29 cellular contexts compared by ENCODE assay signal in genomic region chr1:119728007-119728406, GRCh38. TPM values are rescaled to one million over a fixed set of nuclear protein-coding genes. Genes with fewer than 3 reads are reported as not detected.
DNase-seq lines count a peak whose midpoint lies in the region; ATAC-seq, FAIRE-seq and TF ChIP-seq lines count a peak whose summit lies in the region.
"Had no signal": no experiment of that assay in that cellular context is flagged by ENCODE, and none has a peak within 500 bp of the region (broad histone marks: within the 10 kb centered on the region; RNA-seq: fewer than 3 reads in every experiment).

No MANE protein-coding gene starts in this region.

- DNase-seq in K562 (ENCODE audit: extremely low read depth in 1 of 4, low spot score in 3 of 4) = no peak
- DNase-seq in naive B cell = no peak
- DNase-seq in naive thymus-derived CD8-positive, alpha-beta T cell = no peak
- DNase-seq in activated naive CD8-positive, alpha-beta T cell treated with anti-CD3 and anti-CD28 coated beads, Interleukin-2, amount 50 U/mL, for 24 hours = no peak
- DNase-seq in stimulated activated CD4-positive, alpha-beta T cell treated with anti-CD3 and anti-CD28 coated beads, Interleukin-4, amount 100 ng/mL, for 1 hour = no peak
- DNase-seq: activated CD4-positive, alpha-beta T cell treated with anti-CD3 and anti-CD28 coated beads for 4 hours; activated naive CD4-positive, alpha-beta T cell treated with anti-CD3 and anti-CD28 coated beads for 36 hours; activated T-cell treated with anti-CD3 and anti-CD28 coated beads, Interleukin-2, amount 50 U/mL, for 72 hours; amygdala; left ventricle myocardium superior; midbrain; MM.1S; NCI-H1417; NCI-H510A; NK-92 treated with Interleukin-12 subunit alpha and Interleukin-12 subunit beta, amount 100 ng/mL, for 24 hours; pancreas; SHP77 treated with DMSO at 0.1 percent for 48 hours; sigmoid colon; stimulated activated naive CD8-positive, alpha-beta T cell treated with anti-CD3 and anti-CD28 coated beads, Interleukin-15, amount 100 ng/mL, for 72 hours; tibial artery had no signal

- H3K79me2 ChIP-seq in K562 (ENCODE audit: control insufficient read depth, insufficient read depth, low read length) = no peaks in the 10 kb centered on the region

- BruUV-seq in K562 (replicated peaks; lab: Mats Ljungman, UMichigan) = no TSS peak

- peaks cover 9% of the 10 kb centered on the region for H3K36me3 ChIP-seq in K562 (ENCODE audit: control insufficient read depth, insufficient read depth, low read length)

- no peak overlapping the region for H3K27ac ChIP-seq in K562 (ENCODE audit: extremely low read depth, low read depth, low read length)
- H3K27ac ChIP-seq: pancreas, sigmoid colon, tibial artery had no signal

- no peaks in the 10 kb centered on the region for H3K36me3 Mint-ChIP-seq in naive B cell
- peaks cover 5 to 82% (median 26%) of the 10 kb centered on the region in 3 donors for H3K36me3 Mint-ChIP-seq in naive thymus-derived CD8-positive, alpha-beta T cell
- H3K36me3 Mint-ChIP-seq in activated naive CD8-positive, alpha-beta T cell treated with anti-CD3 and anti-CD28 coated beads, Interleukin-2, amount 50 U/mL, for 24 hours (ENCODE audit: low read depth) = peaks cover 44% of the 10 kb centered on the region

- H3K4me2 ChIP-seq in K562 (ENCODE audit: insufficient read depth, low read length) = no peak overlapping the region

- POLR2A ChIA-PET in K562 (lab: Yijun Ruan, JAX) = interaction anchor here (1.4 to 1.9 kb wide), 5 partner anchors 9 to 19 kb away, joined by 3 to 10 read pairs (median 6); partner anchors contain the start of gene PHGDH
- POLR2A ChIA-PET in naive thymus-derived CD8-positive, alpha-beta T cell (lab: Charles Lee) = no interaction called here

- in situ Hi-C loops in K562 (cut with MboI) = no loop called here

- H3K9me1 ChIP-seq in K562 (ENCODE audit: control insufficient read depth, insufficient read depth, low read length) = no peaks in the 10 kb centered on the region

- intact Hi-C loops in K562 (cut with micrococcal nuclease) = no loop called here

- WGBS in K562 (ENCODE audit: insufficient coverage, low coverage, missing lambda C conversion rate) = 6% methylated on average over 1 of the region's 1 CpG

- no peak for TF ChIP-seq EP300 in K562 (IDR thresholded peaks at IDR 0.05; ENCODE audit: low read length)

- TF ChIP-seq POLR2A in K562 (conservative IDR thresholded peaks at IDR 0.05) = no peak

- no peak overlapping the region for H2AFZ ChIP-seq in K562 (ENCODE audit: low read depth, low read length)

- TF ChIP-seq RAD21 in K562 (CRISPR knock-in tag; conservative IDR thresholded peaks at IDR 0.05 in 1 of 2, IDR thresholded peaks at IDR 0.05 in 1 of 2) = no peak

- H3K4me1 ChIP-seq in K562 (replicated peaks in 1 of 2; ENCODE audit: control insufficient read depth in 2 of 2, insufficient read depth in 2 of 2, low read length in 2 of 2) = 0 out of 5 replicates have a peak, but pooled peaks cover 0 to 2% of the 10 kb centered on the region in 2 experiments
- H3K4me1 ChIP-seq: HAP-1, pancreas, sigmoid colon, tibial artery had no signal

- no peak for FAIRE-seq in K562 (lab: Jason Lieb, UNC)
- FAIRE-seq: bronchial epithelial cell, colon, pancreas, TTC549 had no signal

- CTCF ChIA-PET in K562 (lab: Yijun Ruan, JAX; ENCODE audit: low intra/inter-chr PET ratio) = no interaction called here

- H3K27me3 ChIP-seq in K562 (ENCODE audit: control insufficient read depth in 2 of 2, insufficient read depth in 2 of 2, low read length in 2 of 2) = no peaks in the 10 kb centered on the region
- H3K27me3 ChIP-seq: pancreas, sigmoid colon, tibial artery had no signal

- no peaks in the 10 kb centered on the region for H3K9me3 Mint-ChIP-seq in naive B cell
- H3K9me3 Mint-ChIP-seq in naive thymus-derived CD8-positive, alpha-beta T cell = no peaks in the 10 kb centered on the region
- no peaks in the 10 kb centered on the region for H3K9me3 Mint-ChIP-seq in activated naive CD8-positive, alpha-beta T cell treated with anti-CD3 and anti-CD28 coated beads, Interleukin-2, amount 50 U/mL, for 24 hours
- H3K9me3 Mint-ChIP-seq: activated naive CD4-positive, alpha-beta T cell treated with anti-CD3 and anti-CD28 coated beads for 36 hours; activated T-cell treated with anti-CD3 and anti-CD28 coated beads, Interleukin-2, amount 50 U/mL, for 72 hours; CD14-positive monocyte; nephron; stimulated activated naive CD8-positive, alpha-beta T cell treated with anti-CD3 and anti-CD28 coated beads, Interleukin-15, amount 100 ng/mL, for 72 hours had no signal

- H4K20me1 ChIP-seq in K562 (replicated peaks; ENCODE audit: control insufficient read depth, insufficient read depth, low read length) = peaks cover 17% of the 10 kb centered on the region; the same call in 1 of the 2 replicates

- TF ChIP-seq CTCF in K562 (IDR thresholded peaks at IDR 0.05 in 2 of 3, conservative IDR thresholded peaks at IDR 0.05 in 1 of 3; ENCODE audit: insufficient read depth in 2 of 3, low read depth in 1 of 3, low read length in 3 of 3) = no peak

- H3K4me3 Mint-ChIP-seq in naive B cell = no peak overlapping the region
- no peak overlapping the region for H3K4me3 Mint-ChIP-seq in naive thymus-derived CD8-positive, alpha-beta T cell
- H3K4me3 Mint-ChIP-seq in activated naive CD8-positive, alpha-beta T cell treated with anti-CD3 and anti-CD28 coated beads, Interleukin-2, amount 50 U/mL, for 24 hours = no peak overlapping the region
- H3K4me3 Mint-ChIP-seq: activated naive CD4-positive, alpha-beta T cell treated with anti-CD3 and anti-CD28 coated beads for 36 hours; activated T-cell treated with anti-CD3 and anti-CD28 coated beads, Interleukin-2, amount 50 U/mL, for 72 hours; CD14-positive monocyte; nephron; stimulated activated naive CD8-positive, alpha-beta T cell treated with anti-CD3 and anti-CD28 coated beads, Interleukin-15, amount 100 ng/mL, for 72 hours had no signal

- peak; percentile 48 for ATAC-seq in GM18870 (IDR thresholded peaks at IDR 0.05; ENCODE audit: unreplicated experiment)
- ATAC-seq in HG02852 (IDR thresholded peaks at IDR 0.05; ENCODE audit: unreplicated experiment) = peak; percentile 83
- ATAC-seq in K562 = no peak
- peak; percentile 34 to 40 for ATAC-seq in naive B cell (ENCODE audit: low read depth in 2 of 2)
- ATAC-seq in naive thymus-derived CD8-positive, alpha-beta T cell = no peak
- ATAC-seq in activated naive CD8-positive, alpha-beta T cell treated with anti-CD3 and anti-CD28 coated beads, Interleukin-2, amount 50 U/mL, for 24 hours = no peak
- ATAC-seq: activated T-cell treated with anti-CD3 and anti-CD28 coated beads, Interleukin-2, amount 50 U/mL, for 72 hours; left ventricle myocardium superior; Panc1; stimulated activated naive CD8-positive, alpha-beta T cell treated with anti-CD3 and anti-CD28 coated beads, Interleukin-15, amount 100 ng/mL, for 72 hours had no signal

- peak overlapping the region in 2 of 6 donors; percentile 37 to 60 for H3K27ac Mint-ChIP-seq in naive B cell
- peak overlapping the region in 2 of 10 donors; percentile 0 to 13 for H3K27ac Mint-ChIP-seq in naive thymus-derived CD8-positive, alpha-beta T cell
- H3K27ac Mint-ChIP-seq in activated naive CD8-positive, alpha-beta T cell treated with anti-CD3 and anti-CD28 coated beads, Interleukin-2, amount 50 U/mL, for 24 hours = no peak overlapping the region
- H3K27ac Mint-ChIP-seq: activated naive CD4-positive, alpha-beta T cell treated with anti-CD3 and anti-CD28 coated beads for 36 hours; activated T-cell treated with anti-CD3 and anti-CD28 coated beads, Interleukin-2, amount 50 U/mL, for 72 hours had no signal

- H3K27me3 Mint-ChIP-seq in naive B cell = no peaks in the 10 kb centered on the region
- no peaks in the 10 kb centered on the region for H3K27me3 Mint-ChIP-seq in naive thymus-derived CD8-positive, alpha-beta T cell
- no peaks in the 10 kb centered on the region for H3K27me3 Mint-ChIP-seq in activated naive CD8-positive, alpha-beta T cell treated with anti-CD3 and anti-CD28 coated beads, Interleukin-2, amount 50 U/mL, for 24 hours
- H3K27me3 Mint-ChIP-seq: stimulated activated naive CD8-positive, alpha-beta T cell treated with anti-CD3 and anti-CD28 coated beads, Interleukin-15, amount 100 ng/mL, for 72 hours had no signal

- no peaks in the 10 kb centered on the region for H3K9me3 ChIP-seq in K562 (replicated peaks; ENCODE audit: control insufficient read depth, insufficient read depth, low read depth, low read length)
- H3K9me3 ChIP-seq: HAP-1, pancreas, sigmoid colon, tibial artery had no signal

- H3K4me3 ChIP-seq in K562 = no peak overlapping the region
- H3K4me3 ChIP-seq: HAP-1, pancreas, sigmoid colon, tibial artery had no signal

- H3K9ac ChIP-seq in K562 (ENCODE audit: insufficient read depth in 1 of 2, low read depth in 2 of 2, low read length in 2 of 2) = no peak overlapping the region

- peaks cover 5 to 10% (median 9%) of the 10 kb centered on the region in 3 donors for H3K4me1 Mint-ChIP-seq in naive B cell
- peaks cover 0 to 8% (median under 1%) of the 10 kb centered on the region in 4 donors for H3K4me1 Mint-ChIP-seq in naive thymus-derived CD8-positive, alpha-beta T cell
- no peaks in the 10 kb centered on the region for H3K4me1 Mint-ChIP-seq in activated naive CD8-positive, alpha-beta T cell treated with anti-CD3 and anti-CD28 coated beads, Interleukin-2, amount 50 U/mL, for 24 hours
- H3K4me1 Mint-ChIP-seq: nephron; stimulated activated naive CD8-positive, alpha-beta T cell treated with anti-CD3 and anti-CD28 coated beads, Interleukin-15, amount 100 ng/mL, for 72 hours had no signal

RNA-seq across cellular contexts. Expression of gene PHGDH, which starts 16.3 kb away (rescaled TPM):
- total RNA-seq in K562 (2011; cell fraction: chromatin; rRNA removed; ENCODE audit: low replicate concordance) = 36.0 and 39.7 TPM in 2 replicates
- total RNA-seq in K562 (2011; cell fraction: nucleolus; rRNA removed) = 29.1 and 29.2 TPM in 2 replicates
- 31.7 TPM in 2 replicates for total RNA-seq in K562 (2011; cell fraction: nucleoplasm; rRNA removed)
- total RNA-seq in K562 (2014; rRNA removed) = 59.3 and 65.5 TPM in 2 replicates
- 36.2 and 36.8 TPM in 2 replicates for total RNA-seq in K562 (2014; rRNA removed; fragmentation: Illumina TruSeq; extraction: Trizol)
- 12.1 and 12.9 TPM in 2 replicates for total RNA-seq in K562 (2015; rRNA removed; fragmentation: Illumina TruSeq; extraction: Trizol)
- total RNA-seq in K562 (2021) = 61.6 and 78.8 TPM in 2 replicates
- 6.7 and 25.1 TPM in 2 replicates for polyA plus RNA-seq in K562 (2011; rRNA removed)
- polyA plus RNA-seq in K562 (2011; cell fraction: cytosol; rRNA removed) = 7.6 and 14.9 TPM in 2 replicates
- 12.3 and 25.6 TPM in 2 replicates for polyA plus RNA-seq in K562 (2011; cell fraction: nucleus; rRNA removed)
- polyA plus RNA-seq in K562 (2012) = 40.8 and 809 TPM in 2 replicates
- 57.9 and 63.6 TPM in 2 replicates for polyA plus RNA-seq in K562 (2014; fragmentation: Illumina TruSeq; extraction: Trizol)
- polyA plus RNA-seq in K562 (2014; fragmentation: Nextera tagmentation; extraction: Ambion mirVana) = 10 to 100 TPM in 1 of 2 experiments, 1 to 10 TPM in 1; 8.6 to 14.7 TPM
- 71.5 and 84.2 TPM in 2 replicates for polyA plus RNA-seq in K562 (2014; rRNA removed)
- 11.2 and 33.6 TPM in 2 replicates for polyA minus RNA-seq in K562 (2011; rRNA and poly(A)+ RNA removed)
- 5.7 and 28.2 TPM in 2 replicates for polyA minus RNA-seq in K562 (2011; cell fraction: cytosol; rRNA and poly(A)+ RNA removed)
- polyA minus RNA-seq in K562 (2011; cell fraction: nucleus; rRNA and poly(A)+ RNA removed) = 7.8 and 23.7 TPM in 2 replicates
- 10 to 100 TPM in 1 of 6 donors, 1 to 10 TPM in 4, not detected in 1; 2.4 to 11.3 (median 2.7) TPM for polyA plus RNA-seq in naive B cell (ENCODE audit: low read depth in 6 of 6)
- total RNA-seq in naive thymus-derived CD8-positive, alpha-beta T cell = 10 to 100 TPM; 61.2 to 64.9 TPM
- polyA plus RNA-seq in naive thymus-derived CD8-positive, alpha-beta T cell = 10 to 100 TPM; 18.5 to 55.9 (median 53.3) TPM

RNA-seq across cellular contexts. Expression of gene HMGCS2, which starts 40.7 kb away (rescaled TPM):
- not detected in 2 replicates for total RNA-seq in K562 (2011; cell fraction: chromatin; rRNA removed; ENCODE audit: low replicate concordance)
- total RNA-seq in K562 (2011; cell fraction: nucleolus; rRNA removed) = not detected in 2 replicates
- not detected in 2 replicates for total RNA-seq in K562 (2011; cell fraction: nucleoplasm; rRNA removed)
- not detected in 2 replicates for total RNA-seq in K562 (2014; rRNA removed)
- not detected in 2 replicates for total RNA-seq in K562 (2014; rRNA removed; fragmentation: Illumina TruSeq; extraction: Trizol)
- not detected in 2 replicates for total RNA-seq in K562 (2015; rRNA removed; fragmentation: Illumina TruSeq; extraction: Trizol)
- 0.13 and 0.18 TPM in 2 replicates for total RNA-seq in K562 (2021)
- polyA plus RNA-seq in K562 (2011; rRNA removed) = not detected in 2 replicates
- not detected in 2 replicates for polyA plus RNA-seq in K562 (2011; cell fraction: cytosol; rRNA removed)
- polyA plus RNA-seq in K562 (2011; cell fraction: nucleus; rRNA removed) = not detected in 2 replicates
- not detected in 2 replicates for polyA plus RNA-seq in K562 (2012)
- not detected in 2 replicates for polyA plus RNA-seq in K562 (2014; fragmentation: Illumina TruSeq; extraction: Trizol)
- polyA plus RNA-seq in K562 (2014; fragmentation: Nextera tagmentation; extraction: Ambion mirVana) = not detected
- polyA plus RNA-seq in K562 (2014; rRNA removed) = not detected in 2 replicates
- polyA minus RNA-seq in K562 (2011; rRNA and poly(A)+ RNA removed) = not detected in 2 replicates
- polyA minus RNA-seq in K562 (2011; cell fraction: cytosol; rRNA and poly(A)+ RNA removed) = not detected in 2 replicates
- polyA minus RNA-seq in K562 (2011; cell fraction: nucleus; rRNA and poly(A)+ RNA removed) = not detected in 2 replicates
- polyA plus RNA-seq in naive B cell (ENCODE audit: low read depth in 6 of 6) = not detected
- not detected for total RNA-seq in naive thymus-derived CD8-positive, alpha-beta T cell
- polyA plus RNA-seq in naive thymus-derived CD8-positive, alpha-beta T cell = not detected
- total RNA-seq: activated naive CD4-positive, alpha-beta T cell treated with anti-CD3 and anti-CD28 coated beads for 36 hours; activated T-cell treated with anti-CD3 and anti-CD28 coated beads, Interleukin-2, amount 50 U/mL, for 72 hours had no signal
- polyA plus RNA-seq: CD14-positive monocyte had no signal

Comparison
In these comparisons a context has a peak if more than half of its experiments do, and no peak if none do; other contexts are left out.
1. ATAC-seq: peak in GM18870 (single experiment), HG02852 (single experiment) and naive B cell (2 of 2); none in K562 (single experiment), naive thymus-derived CD8-positive, alpha-beta T cell (0 of 2) and activated naive CD8-positive, alpha-beta T cell treated with anti-CD3 and anti-CD28 coated beads, Interleukin-2, amount 50 U/mL, for 24 hours (single experiment).